ENCODE assay signal across 13 cellular contexts in genomic region chr2:176461686-176462376, GRCh38.
DNase-seq lines count a peak whose midpoint lies in the region; ATAC-seq and TF ChIP-seq lines count a peak whose summit lies in the region.
"Had no signal": no experiment of that assay in that cellular context is flagged by ENCODE, and none has a peak within 500 bp of the region (broad histone marks: within the 10 kb centered on the region; RNA-seq: fewer than 3 reads in every experiment).

No MANE protein-coding gene starts in this region.

- H3K27me3 ChIP-seq in A673 (replicated peaks; ENCODE audit: insufficient read depth, low read depth, low read length, poor library complexity) (no peaks in the 10 kb centered on the region), IMR-90 (ENCODE audit: control insufficient read depth, insufficient read depth, low read length) (peaks cover 13% of the 10 kb centered on the region)

- TF ChIP-seq CTCF in A673 (conservative IDR thresholded peaks at IDR 0.05; ENCODE audit: low read depth, low read length) (no peak), IMR-90 (conservative IDR thresholded peaks at IDR 0.05; ENCODE audit: low read depth, low read length) (no peak), cardiac fibroblast (IDR thresholded peaks at IDR 0.05; ENCODE audit: low read depth, low read length) (no peak)

- no peaks in the 10 kb centered on the region for H4K20me1 ChIP-seq in IMR-90 (ENCODE audit: insufficient read depth, low read length)

- H3K9me1 ChIP-seq in IMR-90 (ENCODE audit: insufficient read depth, low read length): no peaks in the 10 kb centered on the region

- H3K27ac ChIP-seq in A673 (ENCODE audit: low read depth, low read length, poor library complexity, severe bottlenecking): peak overlapping the region; percentile 12
- no peak overlapping the region for H3K27ac ChIP-seq in IMR-90 (ENCODE audit: insufficient read depth, low read length)
- H3K27ac ChIP-seq: cardiac muscle cell, WERI-Rb-1 had no signal

- H3K4ac ChIP-seq in IMR-90 (ENCODE audit: low read depth, low read length): no peak overlapping the region

- BruUV-seq in A673 (replicated peaks; lab: Mats Ljungman, UMichigan) (no TSS peak), IMR-90 (replicated peaks; lab: Mats Ljungman, UMichigan) (no TSS peak)

- TF ChIP-seq RAD21 in IMR-90 (IDR thresholded peaks at IDR 0.05; ENCODE audit: low read length): no peak

- CTCF ChIA-PET in A673 (lab: Charles Lee): interaction anchor here (0.5 to 1.2 kb wide), 2 partner anchors 93 to 194 kb away, joined by 3 to 4 read pairs; no protein-coding TSS in a partner anchor
- CTCF ChIA-PET in IMR-90 (lab: Yijun Ruan, JAX): no interaction called here

- H4K91ac ChIP-seq in IMR-90 (ENCODE audit: insufficient read depth, low read depth, low read length): no peak overlapping the region

- DNase-seq in A673 (ENCODE audit: low spot score): peak; percentile 72
- no peak for DNase-seq in IMR-90
- DNase-seq in cardiac fibroblast (ENCODE audit: low read depth in 2 of 2): peak; percentile 66 to 74
- no peak for DNase-seq in left lobe of liver (ENCODE audit: low spot score)
- no peak for DNase-seq in NCI-H2196 (lab: John Stamatoyannopoulos, UW; ENCODE audit: unreplicated experiment)
- no peak for DNase-seq in T-helper 9 cell
- DNase-seq in inferior parietal cortex (ENCODE audit: extremely low spot score): no peak
- DNase-seq: activated CD8-positive, alpha-beta memory T cell treated with anti-CD3 and anti-CD28 coated beads for 24 hours; NCI-H2171; WERI-Rb-1 had no signal

- H3K4me3 ChIP-seq in A673 (ENCODE audit: low read depth, low read length, poor library complexity, severe bottlenecking) (peak overlapping the region; percentile 5), IMR-90 (ENCODE audit: insufficient read depth, low read depth, low read length) (no peak overlapping the region), cardiac fibroblast (replicated peaks in 1 of 2; ENCODE audit: low read depth in 2 of 2, low read length in 2 of 2) (no peak overlapping the region)
- H3K4me3 ChIP-seq: cardiac muscle cell had no signal

- no peak overlapping the region for H2BK5ac ChIP-seq in IMR-90 (ENCODE audit: low read depth, low read length, poor library complexity, severe bottlenecking)

- H3K79me1 ChIP-seq in IMR-90 (ENCODE audit: low read depth in 1 of 2, low read length in 2 of 2): no peaks in the 10 kb centered on the region

- H3K36me3 ChIP-seq in A673 (ENCODE audit: insufficient read depth, low read length, poor library complexity, severe bottlenecking): no peaks in the 10 kb centered on the region
- no peaks in the 10 kb centered on the region for H3K36me3 ChIP-seq in IMR-90 (ENCODE audit: control insufficient read depth, insufficient read depth, low read length)
- H3K36me3 ChIP-seq: cardiac muscle cell, WERI-Rb-1 had no signal

- no peak overlapping the region for H3K9ac ChIP-seq in IMR-90 (ENCODE audit: low read depth, low read length)

- dilution Hi-C loops in IMR-90 (cut with HindIII; ENCODE audit: low sequenced_read_pairs, unreplicated experiment): no loop called here

- H2AK9ac ChIP-seq in IMR-90 (replicated peaks; ENCODE audit: low read depth, low read length, poor library complexity): no peak overlapping the region

- no peak overlapping the region for H3K14ac ChIP-seq in IMR-90 (replicated peaks; ENCODE audit: low read depth, low read length)

- H2BK120ac ChIP-seq in IMR-90 (ENCODE audit: low read depth, low read length): no peak overlapping the region

- no peak overlapping the region for H4K5ac ChIP-seq in IMR-90 (ENCODE audit: low read depth, low read length)

- no peak overlapping the region; the same call in 1 of the 2 replicates for H3K56ac ChIP-seq in IMR-90 (ENCODE audit: extremely low read depth, insufficient read depth, low read length)

- no peak for TF ChIP-seq POLR2A in IMR-90 (IDR thresholded peaks at IDR 0.05; ENCODE audit: low read depth, low read length)

- no peak overlapping the region for H3K4me2 ChIP-seq in IMR-90 (ENCODE audit: low read depth, low read length)

- no peak overlapping the region for H2AFZ ChIP-seq in IMR-90 (replicated peaks; ENCODE audit: low read length, poor library complexity)

- H3K9me3 ChIP-seq in A673 (ENCODE audit: low read depth, low read length, poor library complexity, severe bottlenecking) (no peaks in the 10 kb centered on the region), IMR-90 (ENCODE audit: control insufficient read depth, insufficient read depth, low read length) (no peaks in the 10 kb centered on the region)

- 0% methylated on average over 1 of the region's 4 CpGs; no CpG with 5 or more reads in 1 of the 2 experiments for WGBS in IMR-90 (ENCODE audit: extremely low coverage in 2 of 2, insufficient read length in 1 of 2), 2 experiments

- in situ Hi-C loops in IMR-90 (cut with MboI; ENCODE audit: low sequenced_read_pairs): no loop called here

- no peak for ATAC-seq in IMR-90 (ENCODE audit: low read depth)
- peak; percentile 83 for ATAC-seq in left lobe of liver
- ATAC-seq in GM19463 (IDR thresholded peaks at IDR 0.05; ENCODE audit: unreplicated experiment): no peak
- ATAC-seq: HCT116 had no signal

- H3K4me1 ChIP-seq in A673 (ENCODE audit: insufficient read depth, low read length, poor library complexity, severe bottlenecking): peaks cover 45% of the 10 kb centered on the region
- peaks cover 2% of the 10 kb centered on the region for H3K4me1 ChIP-seq in IMR-90 (ENCODE audit: control insufficient read depth, insufficient read depth, low read length)

- H2AK5ac ChIP-seq in IMR-90 (ENCODE audit: low read depth, low read length): no peak overlapping the region

- POLR2A ChIA-PET in A673 (lab: Charles Lee; ENCODE audit: low non-redundant PET) (interaction anchor here (0.6 kb wide), 1 partner anchor 10 kb away, joined by 3 read pairs; no protein-coding TSS in a partner anchor), IMR-90 (lab: Charles Lee; ENCODE audit: unreplicated experiment) (no interaction called here)

- no peak overlapping the region for H3K18ac ChIP-seq in IMR-90 (ENCODE audit: low read depth, low read length)

- H4K8ac ChIP-seq in IMR-90 (ENCODE audit: low read depth in 2 of 2, low read length in 2 of 2): no peak overlapping the region

- H2BK15ac ChIP-seq in IMR-90 (ENCODE audit: low read depth, low read length): no peak overlapping the region

- no peak overlapping the region for H3K23ac ChIP-seq in IMR-90 (ENCODE audit: low read depth, low read length)

- H2BK20ac ChIP-seq in IMR-90 (ENCODE audit: low read depth, low read length): no peak overlapping the region

- intact Hi-C loops in A673 (cut with micrococcal nuclease; ENCODE audit: unreplicated experiment): no loop called here
- intact Hi-C loops in IMR-90 (cut with micrococcal nuclease): no loop called here

TF ChIP-seq in IMR-90, 13 proteins besides CTCF, POLR2A, EP300 and RAD21:
- TF ChIP-seq SMC3 (IDR thresholded peaks at IDR 0.05; ENCODE audit: low read depth, low read length) (no peak), MAZ (IDR thresholded peaks at IDR 0.05; ENCODE audit: borderline replicate concordance, low read depth, low read length) (no peak), CHD1 (IDR thresholded peaks at IDR 0.05; ENCODE audit: low read depth, low read length) (no peak), MAFK (IDR thresholded peaks at IDR 0.05; ENCODE audit: low read depth, low read length) (no peak), BHLHE40 (IDR thresholded peaks at IDR 0.05; ENCODE audit: low read depth, low read length) (no peak), CEBPB (IDR thresholded peaks at IDR 0.05; ENCODE audit: low read depth, low read length) (0 out of 2 replicates have a peak, but pooled peaks have one; percentile 12), FOS (IDR thresholded peaks at IDR 0.05; ENCODE audit: low read depth, low read length) (no peak)

Comparison
In these comparisons a context has a peak if more than half of its experiments do, and no peak if none do; other contexts are left out.
1. DNase-seq: peak in A673 (single experiment) and cardiac fibroblast (2 of 2); none in IMR-90 (single experiment), left lobe of liver (single experiment), NCI-H2196 (single experiment), T-helper 9 cell (single experiment) and inferior parietal cortex (single experiment).